In genomic region chr14:35740215-35740614, GRCh38 we compare ENCODE assay signal across 27 cellular contexts.
DNase-seq lines count a peak whose midpoint lies in the region; ATAC-seq, FAIRE-seq and TF ChIP-seq lines count a peak whose summit lies in the region.
"Had no signal": no experiment of that assay in that cellular context is flagged by ENCODE, and none has a peak within 500 bp of the region (broad histone marks: within the 10 kb centered on the region; RNA-seq: fewer than 3 reads in every experiment).

No MANE protein-coding gene starts in this region.

- H3K79me2 ChIP-seq in HepG2 (ENCODE audit: insufficient read depth, low read length): no peaks in the 10 kb centered on the region

- peaks cover 13% of the 10 kb centered on the region for H3K36me3 Mint-ChIP-seq in T-helper 17 cell (ENCODE audit: low read depth)

- BruUV-seq in HepG2 (replicated peaks; lab: Mats Ljungman, UMichigan): no TSS peak

- POLR2A ChIA-PET in HepG2 (lab: Yijun Ruan, JAX): no interaction called here

- H3K4me3 ChIP-seq in HepG2 (replicated peaks in 1 of 3; ENCODE audit: insufficient read depth in 1 of 3, low read depth in 2 of 3, low read length in 3 of 3): no peak overlapping the region
- no peak overlapping the region for H3K4me3 ChIP-seq in right lobe of liver
- H3K4me3 ChIP-seq in heart right ventricle: no peak overlapping the region
- H3K4me3 ChIP-seq: BLaER1 treated with 17β-estradiol and CSF1 and Interleukin-3, amounts not matched to agents 10 nM and 100 nM; GM12878; GM23248 had no signal

- no peaks in the 10 kb centered on the region for H3K9me3 ChIP-seq in HepG2 (ENCODE audit: low read length)
- H3K9me3 ChIP-seq in right lobe of liver: no peaks in the 10 kb centered on the region
- H3K9me3 ChIP-seq in T-helper 17 cell (ENCODE audit: control insufficient read depth, low read length, poor library complexity, severe bottlenecking): no peaks in the 10 kb centered on the region
- H3K9me3 ChIP-seq in heart right ventricle: no peaks in the 10 kb centered on the region
- H3K9me3 ChIP-seq: BE2C had no signal

- CTCF ChIA-PET in HepG2 (lab: Yijun Ruan, JAX; ENCODE audit: low intra/inter-chr PET ratio, low total read pairs): no interaction called here

- TF ChIP-seq CTCF in HepG2 (CRISPR knock-in tag; IDR thresholded peaks at IDR 0.05) (no peak), right lobe of liver (IDR thresholded peaks at IDR 0.05) (no peak), heart right ventricle (IDR thresholded peaks at IDR 0.05) (no peak)

- H3K4me1 ChIP-seq in HepG2 (ENCODE audit: insufficient read depth, low read length) (no peaks in the 10 kb centered on the region), right lobe of liver (no peaks in the 10 kb centered on the region), heart right ventricle (no peaks in the 10 kb centered on the region)
- H3K4me1 ChIP-seq: BE2C; BLaER1 treated with 17β-estradiol and CSF1 and Interleukin-3, amounts not matched to agents 10 nM and 100 nM had no signal

- 94% methylated on average over 1 of the region's 1 CpG for WGBS in HepG2 (ENCODE audit: low lambda C conversion rate)
- 100% methylated on average over 1 of the region's 1 CpG for WGBS in right lobe of liver (ENCODE audit: insufficient coverage, low coverage, low lambda C conversion rate, missing lambda C conversion rate)
- WGBS in heart right ventricle, 2 donors: 98 to 100% methylated on average over 1 of the region's 1 CpG

- H3K27me3 Mint-ChIP-seq in T-helper 17 cell: no peaks in the 10 kb centered on the region
- H3K27me3 Mint-ChIP-seq: CD4-positive, alpha-beta T cell; CD8-positive, alpha-beta memory T cell had no signal

- H3K9ac ChIP-seq in HepG2 (ENCODE audit: insufficient read depth, low read depth, low read length): no peak overlapping the region
- H3K9ac ChIP-seq: BLaER1 treated with 17β-estradiol and CSF1 and Interleukin-3, amounts not matched to agents 10 nM and 100 nM; GM23248 had no signal

- no peak for FAIRE-seq in HepG2 (lab: Jason Lieb, UNC)
- FAIRE-seq: A204.1, D721Med, G401.6, GM12878, GM19239, H1 had no signal

- H4K20me1 ChIP-seq in HepG2 (ENCODE audit: insufficient read depth, low read length): no peaks in the 10 kb centered on the region
- H4K20me1 ChIP-seq: BLaER1 treated with 17β-estradiol and CSF1 and Interleukin-3, amounts not matched to agents 10 nM and 100 nM had no signal

- TF ChIP-seq RAD21 in HepG2 (CRISPR knock-in tag; IDR thresholded peaks at IDR 0.05): no peak

- H2AFZ ChIP-seq in HepG2 (ENCODE audit: low read length): no peak overlapping the region
- H2AFZ ChIP-seq: GM23248 had no signal

- H3K27ac Mint-ChIP-seq in T-helper 17 cell: peak overlapping the region; percentile 46
- H3K27ac Mint-ChIP-seq: CD14-positive monocyte; CD4-positive, alpha-beta T cell had no signal

- H3K27ac ChIP-seq in HepG2 (ENCODE audit: extremely low read length, insufficient read depth, low read length) (no peak overlapping the region), right lobe of liver (no peak overlapping the region), heart right ventricle (no peak overlapping the region)
- H3K27ac ChIP-seq: 22Rv1; BLaER1 treated with 17β-estradiol and CSF1 and Interleukin-3, amounts not matched to agents 10 nM and 100 nM; GM23248 had no signal

- H3K4me3 Mint-ChIP-seq in T-helper 17 cell: no peak overlapping the region
- H3K4me3 Mint-ChIP-seq: CD14-positive monocyte; CD4-positive, alpha-beta T cell had no signal

- in situ Hi-C loops in HepG2 (cut with HindIII; ENCODE audit: extremely low pct_ligation_motif_present, low pct_unique_long_range_greater_than_20kb): no loop called here
- in situ Hi-C loops in KBM-7 (cut with MboI; ENCODE audit: low pct_unique_long_range_greater_than_20kb, low sequenced_read_pairs): no loop called here

- DNase-seq in HepG2 (ENCODE audit: low spot score) (no peak), right lobe of liver (no peak), T-helper 17 cell (no peak), hepatic stellate cell (ENCODE audit: low spot score) (peak; percentile 2), KBM-7 (no peak), cardiac septum (ENCODE audit: low spot score) (no peak), heart right ventricle (no peak), NCI-H2107 (lab: John Stamatoyannopoulos, UW) (no peak)
- DNase-seq: AML-193; BE2C; CD4-positive, alpha-beta T cell; CD8-positive, alpha-beta memory T cell; DMS 273 treated with DMSO at 0.1 percent for 48 hours; DMS53; DMS79 treated with DMSO at 0.1 percent for 48 hours; GM23248; H7; HCEC 1CT had no signal

- H3K27me3 ChIP-seq in HepG2 (ENCODE audit: control insufficient read depth in 1 of 2, insufficient read depth in 2 of 2, low read length in 2 of 2) (no peaks in the 10 kb centered on the region), right lobe of liver (no peaks in the 10 kb centered on the region), heart right ventricle (no peaks in the 10 kb centered on the region)
- H3K27me3 ChIP-seq: BE2C; BLaER1 treated with 17β-estradiol and CSF1 and Interleukin-3, amounts not matched to agents 10 nM and 100 nM had no signal

- TF ChIP-seq POLR2A in HepG2 (IDR thresholded peaks at IDR 0.05; ENCODE audit: insufficient read depth in 1 of 2, low read depth in 2 of 2, low read length in 2 of 2): no peak
- no peak for TF ChIP-seq POLR2A in right lobe of liver (IDR thresholded peaks at IDR 0.05)

- no peak overlapping the region for H3K4me2 ChIP-seq in HepG2 (ENCODE audit: low read depth, low read length)
- H3K4me2 ChIP-seq: BLaER1 treated with 17β-estradiol and CSF1 and Interleukin-3, amounts not matched to agents 10 nM and 100 nM had no signal

- peaks cover 9% of the 10 kb centered on the region for H3K4me1 Mint-ChIP-seq in T-helper 17 cell
- H3K4me1 Mint-ChIP-seq: CD14-positive monocyte had no signal

- TF ChIP-seq EP300 in HepG2 (IDR thresholded peaks at IDR 0.05; ENCODE audit: low read depth in 2 of 2, low read length in 2 of 2) (no peak), HepG2 (CRISPR knock-in tag; IDR thresholded peaks at IDR 0.05; ENCODE audit: borderline replicate concordance) (no peak)

- intact Hi-C loops in HepG2 (cut with micrococcal nuclease; ENCODE audit: unreplicated experiment): no loop called here
- intact Hi-C loops in right lobe of liver (cut with DNase I): no loop called here
- intact Hi-C loops in cardiac septum (cut with DNase I): no loop called here
- intact Hi-C loops in heart right ventricle (cut with DNase I): no loop called here

- no peak for ATAC-seq in HepG2
- ATAC-seq in right lobe of liver: no peak
- ATAC-seq in T-helper 17 cell: no peak
- ATAC-seq in heart right ventricle: no peak
- ATAC-seq: GM12878 had no signal

- H3K36me3 ChIP-seq in HepG2 (replicated peaks in 1 of 2; ENCODE audit: control insufficient read depth in 1 of 2, insufficient read depth in 2 of 2, low read length in 2 of 2): peaks cover 13 to 58% of the 10 kb centered on the region in 2 experiments
- peaks cover 0 to 9% (median 0%) of the 10 kb centered on the region in 4 donors for H3K36me3 ChIP-seq in right lobe of liver
- H3K36me3 ChIP-seq in heart right ventricle: peaks cover 0 to 99% (median 30%) of the 10 kb centered on the region in 9 donors
- H3K36me3 ChIP-seq: BE2C had no signal

TF ChIP-seq in HepG2, 621 proteins besides CTCF, POLR2A, EP300 and RAD21:
- 0 out of 2 replicates have a peak, but pooled peaks have one; percentile 19 for TF ChIP-seq NR2C2 (CRISPR knock-in tag; IDR thresholded peaks at IDR 0.05; ENCODE audit: borderline replicate concordance)
- TF ChIP-seq, protein P1, sequence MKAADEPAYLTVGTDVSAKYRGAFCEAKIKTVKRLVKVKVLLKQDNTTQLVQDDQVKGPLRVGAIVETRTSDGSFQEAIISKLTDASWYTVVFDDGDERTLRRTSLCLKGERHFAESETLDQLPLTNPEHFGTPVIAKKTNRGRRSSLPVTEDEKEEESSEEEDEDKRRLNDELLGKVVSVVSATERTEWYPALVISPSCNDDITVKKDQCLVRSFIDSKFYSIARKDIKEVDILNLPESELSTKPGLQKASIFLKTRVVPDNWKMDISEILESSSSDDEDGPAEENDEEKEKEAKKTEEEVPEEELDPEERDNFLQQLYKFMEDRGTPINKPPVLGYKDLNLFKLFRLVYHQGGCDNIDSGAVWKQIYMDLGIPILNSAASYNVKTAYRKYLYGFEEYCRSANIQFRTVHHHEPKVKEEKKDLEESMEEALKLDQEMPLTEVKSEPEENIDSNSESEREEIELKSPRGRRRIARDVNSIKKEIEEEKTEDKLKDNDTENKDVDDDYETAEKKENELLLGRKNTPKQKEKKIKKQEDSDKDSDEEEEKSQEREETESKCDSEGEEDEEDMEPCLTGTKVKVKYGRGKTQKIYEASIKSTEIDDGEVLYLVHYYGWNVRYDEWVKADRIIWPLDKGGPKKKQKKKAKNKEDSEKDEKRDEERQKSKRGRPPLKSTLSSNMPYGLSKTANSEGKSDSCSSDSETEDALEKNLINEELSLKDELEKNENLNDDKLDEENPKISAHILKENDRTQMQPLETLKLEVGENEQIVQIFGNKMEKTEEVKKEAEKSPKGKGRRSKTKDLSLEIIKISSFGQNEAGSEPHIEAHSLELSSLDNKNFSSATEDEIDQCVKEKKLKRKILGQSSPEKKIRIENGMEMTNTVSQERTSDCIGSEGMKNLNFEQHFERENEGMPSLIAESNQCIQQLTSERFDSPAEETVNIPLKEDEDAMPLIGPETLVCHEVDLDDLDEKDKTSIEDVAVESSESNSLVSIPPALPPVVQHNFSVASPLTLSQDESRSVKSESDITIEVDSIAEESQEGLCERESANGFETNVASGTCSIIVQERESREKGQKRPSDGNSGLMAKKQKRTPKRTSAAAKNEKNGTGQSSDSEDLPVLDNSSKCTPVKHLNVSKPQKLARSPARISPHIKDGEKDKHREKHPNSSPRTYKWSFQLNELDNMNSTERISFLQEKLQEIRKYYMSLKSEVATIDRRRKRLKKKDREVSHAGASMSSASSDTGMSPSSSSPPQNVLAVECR (CRISPR knock-in tag; IDR thresholded peaks at IDR 0.05; ENCODE audit: borderline replicate concordance): no peak
TF ChIP-seq in HepG2: peak in this region for 1.
